In the genomic region with DNA sequence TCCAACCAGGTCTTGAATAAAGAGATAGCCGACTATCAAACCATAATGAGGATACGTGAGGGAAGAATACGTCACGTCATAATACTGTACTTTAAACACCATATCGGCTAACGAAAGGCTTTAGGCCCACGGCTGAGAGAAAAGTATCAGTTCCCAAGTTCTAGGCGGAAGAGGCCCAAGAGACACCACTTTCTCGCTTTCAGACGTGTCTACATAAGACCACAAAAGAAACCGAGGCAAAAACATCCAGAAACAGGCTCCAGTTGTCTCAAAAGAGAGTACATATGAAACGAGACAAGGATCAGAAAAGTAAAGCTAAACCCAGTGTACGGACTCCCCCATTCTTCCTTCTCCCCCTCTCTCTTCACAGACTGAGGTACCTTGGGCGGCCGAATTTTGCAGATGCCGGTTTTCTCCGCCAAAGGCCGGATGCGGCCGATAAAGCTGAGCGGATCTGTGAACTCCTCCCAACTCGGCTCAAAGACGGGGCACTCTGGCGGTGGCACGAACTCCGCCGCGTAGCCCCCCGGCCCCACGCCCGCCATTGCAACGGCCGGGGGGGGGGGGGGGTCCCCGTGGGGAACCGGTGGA, we compare ENCODE assay signal across 8 cellular contexts. TPM values are rescaled to one million over a fixed set of nuclear protein-coding genes. Genes with fewer than 3 reads are reported as not detected.
DNase-seq lines count a peak whose midpoint lies in the region; ATAC-seq and TF ChIP-seq lines count a peak whose summit lies in the region.

No MANE protein-coding gene starts in this region.

- no peaks in the 10 kb centered on the region for H3K9me3 ChIP-seq in transverse colon

- ATAC-seq in HG03175 (IDR thresholded peaks at IDR 0.05; ENCODE audit: unreplicated experiment): peak; percentile 28
- ATAC-seq in esophagus mucosa: peak; percentile 35

- peaks cover 21% of the 10 kb centered on the region for H3K36me3 Mint-ChIP-seq in nephron progenitor cell (ENCODE audit: low read depth)

- peaks cover 41% of the 10 kb centered on the region for H3K4me1 Mint-ChIP-seq in nephron progenitor cell

- peak overlapping the region; percentile 95 for H3K4me3 Mint-ChIP-seq in nephron progenitor cell

- no peak for TF ChIP-seq POLR2A in transverse colon (IDR thresholded peaks at IDR 0.05)

- peaks cover 24 to 37% (median 30%) of the 10 kb centered on the region in 4 donors for H3K4me1 ChIP-seq in transverse colon

- WGBS in transverse colon (ENCODE audit: low coverage in 1 of 2), 2 donors: 0 to 1% methylated on average over 18 to 34 of the region's 35 CpGs

- H3K27ac ChIP-seq in transverse colon: peak overlapping the region; percentile 96 to 99 (median 98)

- in situ Hi-C loops in transverse colon (cut with MboI; ENCODE audit: low pct_ligation_motif_present in 1 of 4, low pct_unique_long_range_greater_than_20kb in 1 of 4, low sequenced_read_pairs in 3 of 4): no loop called here

- H3K9me3 Mint-ChIP-seq in nephron progenitor cell: no peaks in the 10 kb centered on the region

- H3K27me3 ChIP-seq in transverse colon: no peaks in the 10 kb centered on the region

- no peak for TF ChIP-seq EP300 in transverse colon (IDR thresholded peaks at IDR 0.05; ENCODE audit: low read depth)

- peak overlapping the region; percentile 100 for H3K27ac Mint-ChIP-seq in nephron progenitor cell

- H3K36me3 ChIP-seq in transverse colon: peaks cover 0 to 15% (median 6%) of the 10 kb centered on the region in 4 donors

- intact Hi-C loops in transverse colon (cut with DNase I; ENCODE audit: low total_unique reads): no loop called here

- DNase-seq in activated T-cell treated with anti-CD3 and anti-CD28 coated beads for 48 hours (ENCODE audit: low read depth) (peak; percentile 40), nephron progenitor cell (peak; percentile 50), transverse colon (peak; percentile 11), UCSD-AML1 (lab: John Stamatoyannopoulos, UW; ENCODE audit: unreplicated experiment) (no peak)
- no peak for DNase-seq in activated T-cell treated with anti-CD3 and anti-CD28 coated beads, Interleukin-2, amount 50 U/mL, for 1 hour
- DNase-seq in activated CD4-positive, alpha-beta T cell treated with anti-CD3 and anti-CD28 coated beads for 4 hours: peak; percentile 4 to 40

- peaks cover 2% of the 10 kb centered on the region for H3K27me3 Mint-ChIP-seq in nephron progenitor cell (ENCODE audit: low read depth, poor library complexity)

- no peak for TF ChIP-seq CTCF in nephron progenitor cell (IDR thresholded peaks at IDR 0.05)
- peak in 1 of 5 experiments; percentile 14 for TF ChIP-seq CTCF in transverse colon (IDR thresholded peaks at IDR 0.05)

- peak overlapping the region; percentile 87 to 98 (median 92) for H3K4me3 ChIP-seq in transverse colon

RNA-seq across cellular contexts. Expression of gene KDM5A, which starts 0.5 kb away (rescaled TPM):
- total RNA-seq in esophagus mucosa (42.6 TPM), transverse colon (10 to 100 TPM; 20.2 to 64.7 (median 51.5) TPM)

RNA-seq across cellular contexts. Expression of gene CCDC77, which starts 12.8 kb away (rescaled TPM):
- total RNA-seq in esophagus mucosa: 5.9 TPM
- total RNA-seq in transverse colon: 1 to 10 TPM; 2.4 to 6.7 (median 2.9) TPM

Comparison
In these comparisons a context has a peak if more than half of its experiments do, and no peak if none do; other contexts are left out.
1. DNase-seq: peak in activated T-cell treated with anti-CD3 and anti-CD28 coated beads for 48 hours (single experiment), activated CD4-positive, alpha-beta T cell treated with anti-CD3 and anti-CD28 coated beads for 4 hours (2 of 2), nephron progenitor cell (single experiment) and transverse colon (single experiment); none in activated T-cell treated with anti-CD3 and anti-CD28 coated beads, Interleukin-2, amount 50 U/mL, for 1 hour (single experiment) and UCSD-AML1 (single experiment).